9 cellular contexts compared by ENCODE assay signal in genomic region chr15:25481208-25481862, GRCh38. TPM values are rescaled to one million over a fixed set of nuclear protein-coding genes. Genes with fewer than 3 reads are reported as not detected.
DNase-seq lines count a peak whose midpoint lies in the region; ATAC-seq and TF ChIP-seq lines count a peak whose summit lies in the region.
"Had no signal": no experiment of that assay in that cellular context is flagged by ENCODE, and none has a peak within 500 bp of the region (broad histone marks: within the 10 kb centered on the region; RNA-seq: fewer than 3 reads in every experiment).

No MANE protein-coding gene starts in this region.

- H3K9me2 ChIP-seq in PC-9 (ENCODE audit: insufficient read depth), result no peaks in the 10 kb centered on the region

- ATAC-seq in gastrocnemius medialis, result peak in 1 of 2 donors; percentile 30

- POLR2A ChIA-PET in PC-9 (lab: Charles Lee; ENCODE audit: unreplicated experiment), result no interaction called here

- H3K36me3 ChIP-seq in PC-9 (ENCODE audit: low read depth) (no peaks in the 10 kb centered on the region), gastrocnemius medialis (no peaks in the 10 kb centered on the region)

- DNase-seq in NCI-H2107 treated with DMSO at 0.1 percent for 48 hours (lab: John Stamatoyannopoulos, UW; ENCODE audit: unreplicated experiment) (peak; percentile 44), NCI-H2107 (lab: John Stamatoyannopoulos, UW) (no peak), PC-9 (peak in 1 of 2 experiments; percentile 7), hippocampal formation (lab: John Stamatoyannopoulos, UW) (peak; percentile 7 to 45), gastrocnemius medialis (no peak), NOMO-1 (lab: John Stamatoyannopoulos, UW; ENCODE audit: unreplicated experiment in 2 of 2) (no peak)
- no peak for DNase-seq in activated naive CD4-positive, alpha-beta T cell treated with anti-CD3 and anti-CD28 coated beads, Interleukin-2, amount 10 ng/mL, durations not matched to agents 7 days and 5 days
- DNase-seq in activated naive CD4-positive, alpha-beta T cell (lab: John Stamatoyannopoulos, UW), result no peak
- DNase-seq: activated T-cell treated with anti-CD3 and anti-CD28 coated beads, Interleukin-2, amount 50 U/mL, for 48 hours had no signal

- TF ChIP-seq CTCF in PC-9 (conservative IDR thresholded peaks at IDR 0.05), result no peak
- TF ChIP-seq CTCF in gastrocnemius medialis (IDR thresholded peaks at IDR 0.05 in 4 of 5, conservative IDR thresholded peaks at IDR 0.05 in 1 of 5), result no peak

- peak overlapping the region; percentile 58 for H3K4me2 ChIP-seq in PC-9

- 0 out of 2 replicates have a peak overlapping the region, but pooled peaks have one; percentile 62 for H2AFZ ChIP-seq in PC-9

- CTCF ChIA-PET in PC-9 (lab: Charles Lee), result no interaction called here
- CTCF ChIA-PET in activated naive CD4-positive, alpha-beta T cell treated with anti-CD3 and anti-CD28 coated beads, Interleukin-2, amount 10 ng/mL, durations not matched to agents 7 days and 5 days (lab: Charles Lee), result no interaction called here

- H3K79me2 ChIP-seq in PC-9 (ENCODE audit: low read depth), result no peaks in the 10 kb centered on the region

- no TSS peak for BruUV-seq in PC-9 (replicated peaks; lab: Mats Ljungman, UMichigan)

- peaks cover 2% of the 10 kb centered on the region for H3K9me3 Mint-ChIP-seq in activated naive CD4-positive, alpha-beta T cell treated with anti-CD3 and anti-CD28 coated beads, Interleukin-2, amount 10 ng/mL, durations not matched to agents 7 days and 5 days

- H3K36me3 Mint-ChIP-seq in activated naive CD4-positive, alpha-beta T cell treated with anti-CD3 and anti-CD28 coated beads, Interleukin-2, amount 10 ng/mL, durations not matched to agents 7 days and 5 days, result no peaks in the 10 kb centered on the region

- H3K27ac Mint-ChIP-seq in activated naive CD4-positive, alpha-beta T cell treated with anti-CD3 and anti-CD28 coated beads, Interleukin-2, amount 10 ng/mL, durations not matched to agents 7 days and 5 days, result no peak overlapping the region

- H3K4me3 Mint-ChIP-seq in activated naive CD4-positive, alpha-beta T cell treated with anti-CD3 and anti-CD28 coated beads, Interleukin-2, amount 10 ng/mL, durations not matched to agents 7 days and 5 days, result no peak overlapping the region

- no peaks in the 10 kb centered on the region for H3K4me1 Mint-ChIP-seq in activated naive CD4-positive, alpha-beta T cell treated with anti-CD3 and anti-CD28 coated beads, Interleukin-2, amount 10 ng/mL, durations not matched to agents 7 days and 5 days

- intact Hi-C loops in PC-9 (cut with micrococcal nuclease; ENCODE audit: unreplicated experiment) (no loop called here), gastrocnemius medialis (cut with DNase I; ENCODE audit: low total_unique reads) (no loop called here)

- no peaks in the 10 kb centered on the region for H3K27me3 Mint-ChIP-seq in activated naive CD4-positive, alpha-beta T cell treated with anti-CD3 and anti-CD28 coated beads, Interleukin-2, amount 10 ng/mL, durations not matched to agents 7 days and 5 days

- H3K4me3 ChIP-seq in PC-9 (no peak overlapping the region), gastrocnemius medialis (peak overlapping the region; percentile 19 to 43 (median 20))

- H3K4me1 ChIP-seq in PC-9 (replicated peaks; ENCODE audit: insufficient read depth), result no peaks in the 10 kb centered on the region
- peaks cover 3% of the 10 kb centered on the region in 2 donors for H3K4me1 ChIP-seq in gastrocnemius medialis

- H3K27me3 ChIP-seq in PC-9 (ENCODE audit: insufficient read depth, low read depth), result no peaks in the 10 kb centered on the region
- H3K27me3 ChIP-seq in gastrocnemius medialis, result no peaks in the 10 kb centered on the region

- in situ Hi-C loops in gastrocnemius medialis (cut with MboI; ENCODE audit: low sequenced_read_pairs in 4 of 4), result loop anchor here in 1 of 4 donors (25.0 kb wide), 1 partner anchor 344 kb away; no protein-coding TSS in a partner anchor

- H4K20me1 ChIP-seq in PC-9 (ENCODE audit: insufficient read depth), result no peaks in the 10 kb centered on the region

- H3K9me3 ChIP-seq in PC-9 (ENCODE audit: insufficient read depth, low read depth) (no peaks in the 10 kb centered on the region), gastrocnemius medialis (no peaks in the 10 kb centered on the region)

- no peaks in the 10 kb centered on the region for H3F3A ChIP-seq in PC-9 (ENCODE audit: insufficient read depth, low read depth)

- H3K27ac ChIP-seq in PC-9 (no peak overlapping the region), gastrocnemius medialis (no peak overlapping the region)

- TF ChIP-seq POLR2A in gastrocnemius medialis (IDR thresholded peaks at IDR 0.05), result no peak

RNA-seq across cellular contexts. Expression of gene UBE3A, which starts 42.5 kb away (rescaled TPM):
- total RNA-seq in PC-9 (2021) (65.2 and 69.8 TPM in 2 replicates), gastrocnemius medialis (100 to 1,000 TPM; 107 to 154 (median 130) TPM)

Comparison
In these comparisons a context has a peak if more than half of its experiments do, and no peak if none do; other contexts are left out.
1. DNase-seq: peak in NCI-H2107 treated with DMSO at 0.1 percent for 48 hours (single experiment) and hippocampal formation (2 of 2); none in NCI-H2107 (single experiment), gastrocnemius medialis (0 of 2), activated naive CD4-positive, alpha-beta T cell treated with anti-CD3 and anti-CD28 coated beads, Interleukin-2, amount 10 ng/mL, durations not matched to agents 7 days and 5 days (single experiment), NOMO-1 (0 of 2) and activated naive CD4-positive, alpha-beta T cell (0 of 4).